Comparison of ENCODE assay signal across 18 cellular contexts in genomic region chr20:1671891-1672669, GRCh38. TPM values are rescaled to one million over a fixed set of nuclear protein-coding genes. Genes with fewer than 3 reads are reported as not detected.
DNase-seq lines count a peak whose midpoint lies in the region; ATAC-seq, FAIRE-seq and TF ChIP-seq lines count a peak whose summit lies in the region.
"Had no signal": no experiment of that assay in that cellular context is flagged by ENCODE, and none has a peak within 500 bp of the region (broad histone marks: within the 10 kb centered on the region; RNA-seq: fewer than 3 reads in every experiment).

No MANE protein-coding gene starts in this region.

- peaks cover 51% of the 10 kb centered on the region for H3K36me3 Mint-ChIP-seq in activated naive CD8-positive, alpha-beta T cell treated with anti-CD3 and anti-CD28 coated beads, Interleukin-2, amount 10 ng/mL, durations not matched to agents 7 days and 5 days
- no peaks in the 10 kb centered on the region for H3K36me3 Mint-ChIP-seq in Calu3 (ENCODE audit: insufficient read depth, unreplicated experiment)

- H3K4me1 ChIP-seq in pancreas, result no peaks in the 10 kb centered on the region

- H3K4me3 Mint-ChIP-seq in activated naive CD8-positive, alpha-beta T cell treated with anti-CD3 and anti-CD28 coated beads, Interleukin-2, amount 10 ng/mL, durations not matched to agents 7 days and 5 days, result peak overlapping the region; percentile 84
- no peak overlapping the region for H3K4me3 Mint-ChIP-seq in Calu3 (ENCODE audit: low read depth, unreplicated experiment)

- TF ChIP-seq CTCF in pancreas (IDR thresholded peaks at IDR 0.05) (no peak), Calu3 (IDR thresholded peaks at IDR 0.05; ENCODE audit: unreplicated experiment) (no peak)

- H3K9me3 ChIP-seq in pancreas, result no peaks in the 10 kb centered on the region
- H3K9me3 ChIP-seq: SK-N-SH, spleen had no signal

- no peaks in the 10 kb centered on the region for H3K36me3 ChIP-seq in pancreas
- H3K36me3 ChIP-seq: spleen had no signal

- intact Hi-C loops in pancreas (cut with DNase I) (no loop called here), Calu3 (cut with micrococcal nuclease; ENCODE audit: unreplicated experiment) (no loop called here)

- CTCF ChIA-PET in Calu3 (lab: Charles Lee), result no interaction called here

- no peaks in the 10 kb centered on the region for H3K27me3 Mint-ChIP-seq in activated naive CD8-positive, alpha-beta T cell treated with anti-CD3 and anti-CD28 coated beads, Interleukin-2, amount 10 ng/mL, durations not matched to agents 7 days and 5 days
- peaks cover 11% of the 10 kb centered on the region for H3K27me3 Mint-ChIP-seq in Calu3 (ENCODE audit: unreplicated experiment)

- H3K27me3 ChIP-seq in pancreas, result peaks cover 0 to 3% (median 0%) of the 10 kb centered on the region in 4 donors

- ATAC-seq in activated naive CD8-positive, alpha-beta T cell treated with anti-CD3 and anti-CD28 coated beads, Interleukin-2, amount 10 ng/mL, durations not matched to agents 7 days and 5 days (ENCODE audit: low read depth), result peak; percentile 24
- ATAC-seq in GM18502 (IDR thresholded peaks at IDR 0.05; ENCODE audit: poor library complexity, unreplicated experiment) (no peak), pancreas (no peak), GM18870 (IDR thresholded peaks at IDR 0.05; ENCODE audit: unreplicated experiment) (no peak)
- ATAC-seq: left lobe of liver, Panc1 had no signal

- 64 to 72% methylated on average over 11 of the region's 11 CpGs for WGBS in pancreas, 2 donors

- peak; percentile 48 for DNase-seq in stimulated activated CD4-positive, alpha-beta T cell treated with anti-CD3 and anti-CD28 coated beads, Interleukin-4, amount 100 ng/mL, for 24 hours
- no peak for DNase-seq in stimulated activated CD4-positive, alpha-beta T cell treated with anti-CD3 and anti-CD28 coated beads, Interleukin-12 subunit alpha, Interleukin-12 subunit beta, amount 100 ng/mL, for 4 hours
- DNase-seq in activated naive CD8-positive, alpha-beta T cell treated with anti-CD3 and anti-CD28 coated beads, Interleukin-2, amount 10 ng/mL, durations not matched to agents 7 days and 5 days, result no peak
- DNase-seq in midbrain (lab: John Stamatoyannopoulos, UW) (peak; percentile 69), pancreas (no peak), Calu3 (no peak)
- DNase-seq: DMS153, IMR-90, MV-4-11, SK-N-SH, spleen had no signal

- H3K27ac Mint-ChIP-seq in activated naive CD8-positive, alpha-beta T cell treated with anti-CD3 and anti-CD28 coated beads, Interleukin-2, amount 10 ng/mL, durations not matched to agents 7 days and 5 days, result peak overlapping the region; percentile 97
- H3K27ac Mint-ChIP-seq in Calu3 (ENCODE audit: unreplicated experiment), result no peak overlapping the region
- H3K27ac Mint-ChIP-seq: progenitor cell of endocrine pancreas had no signal

- H3K4me1 Mint-ChIP-seq in activated naive CD8-positive, alpha-beta T cell treated with anti-CD3 and anti-CD28 coated beads, Interleukin-2, amount 10 ng/mL, durations not matched to agents 7 days and 5 days, result peaks cover 87% of the 10 kb centered on the region
- H3K4me1 Mint-ChIP-seq in Calu3 (ENCODE audit: low read depth, unreplicated experiment), result no peaks in the 10 kb centered on the region

- H3K27ac ChIP-seq in pancreas, result no peak overlapping the region
- H3K27ac ChIP-seq: hepatocyte had no signal

- FAIRE-seq in pancreas (lab: Jason Lieb, UNC), result no peak
- FAIRE-seq: GM18507 had no signal

- POLR2A ChIA-PET in activated naive CD8-positive, alpha-beta T cell treated with anti-CD3 and anti-CD28 coated beads, Interleukin-2, amount 10 ng/mL, durations not matched to agents 7 days and 5 days (lab: Charles Lee), result interaction anchor here (0.8 to 1.4 kb wide), 3 partner anchors 14 to 24 kb away, joined by 3 to 6 read pairs (median 5); partner anchors contain the start of gene SIRPG

- BruUV-seq in Calu3 (replicated peaks; lab: Mats Ljungman, UMichigan), result no TSS peak

- no peak overlapping the region for H3K4me3 ChIP-seq in pancreas
- H3K4me3 ChIP-seq: hepatocyte, spleen had no signal

- H3K9me3 Mint-ChIP-seq in activated naive CD8-positive, alpha-beta T cell treated with anti-CD3 and anti-CD28 coated beads, Interleukin-2, amount 10 ng/mL, durations not matched to agents 7 days and 5 days, result no peaks in the 10 kb centered on the region
- no peaks in the 10 kb centered on the region for H3K9me3 Mint-ChIP-seq in Calu3 (ENCODE audit: low read depth, unreplicated experiment)

RNA-seq across cellular contexts. Expression of gene SIRPG, which starts 14.5 kb away (rescaled TPM):
- 100 to 1,000 TPM in 1 of 2 experiments, 10 to 100 TPM in 1; 98.7 to 100 TPM for total RNA-seq in activated naive CD8-positive, alpha-beta T cell treated with anti-CD3 and anti-CD28 coated beads, Interleukin-2, amount 10 ng/mL, durations not matched to agents 7 days and 5 days
- total RNA-seq in pancreas, result under 1 TPM in 4 of 6 donors, not detected in 2; 0.12 to 0.28 (median 0.25) TPM
- under 1 TPM in 1 of 2 donors, not detected in 1; 0.12 TPM for polyA plus RNA-seq in pancreas
- total RNA-seq in Calu3 (2022), result not detected in 2 replicates
- total RNA-seq: hepatocyte, IMR-90, left lobe of liver, progenitor cell of endocrine pancreas had no signal
- polyA plus RNA-seq: hepatocyte, IMR-90, SK-N-SH had no signal

RNA-seq across cellular contexts. Expression of gene SIRPB1, which starts 52.3 kb away (rescaled TPM):
- total RNA-seq in activated naive CD8-positive, alpha-beta T cell treated with anti-CD3 and anti-CD28 coated beads, Interleukin-2, amount 10 ng/mL, durations not matched to agents 7 days and 5 days, result 1 to 10 TPM; 6.5 to 9.6 TPM
- total RNA-seq in pancreas, result 1 to 10 TPM in 3 of 6 donors, under 1 TPM in 2, not detected in 1; 0.05 to 3.6 (median 1.3) TPM
- under 1 TPM; 0.19 to 0.30 TPM for polyA plus RNA-seq in pancreas
- total RNA-seq in Calu3 (2022), result 3.3 and 3.4 TPM in 2 replicates

Comparison
In these comparisons a context has a peak if more than half of its experiments do, and no peak if none do; other contexts are left out.
1. DNase-seq: peak in stimulated activated CD4-positive, alpha-beta T cell treated with anti-CD3 and anti-CD28 coated beads, Interleukin-4, amount 100 ng/mL, for 24 hours (single experiment) and midbrain (single experiment); none in stimulated activated CD4-positive, alpha-beta T cell treated with anti-CD3 and anti-CD28 coated beads, Interleukin-12 subunit alpha, Interleukin-12 subunit beta, amount 100 ng/mL, for 4 hours (single experiment), activated naive CD8-positive, alpha-beta T cell treated with anti-CD3 and anti-CD28 coated beads, Interleukin-2, amount 10 ng/mL, durations not matched to agents 7 days and 5 days (single experiment), pancreas (0 of 6) and Calu3 (single experiment).
2. RNA of gene SIRPG, which starts 14.5 kb away (total RNA-seq): 98.7 to 100 TPM in activated naive CD8-positive, alpha-beta T cell treated with anti-CD3 and anti-CD28 coated beads, Interleukin-2, amount 10 ng/mL, durations not matched to agents 7 days and 5 days; 0.12 to 0.28 TPM in pancreas and not detected in Calu3; every median in the first group is over 10 times any median in the second.